ENCODE assay signal across 7 cellular contexts in genomic region chr18:22063672-22064071, GRCh38.
"Had no signal": no experiment of that assay in that cellular context is flagged by ENCODE, and none has a peak within 500 bp of the region (broad histone marks: within the 10 kb centered on the region; RNA-seq: fewer than 3 reads in every experiment).

No MANE protein-coding gene starts in this region.

- H2AFZ ChIP-seq: GM23248 had no signal

- DNase-seq: GOT3, H7, KG1 had no signal

- FAIRE-seq: HTR-8/SVneo had no signal

- H3K27ac ChIP-seq: GM23248 had no signal

- ATAC-seq: HCT116 had no signal

- H3K9ac ChIP-seq: GM23248 had no signal

- H3K9me3 ChIP-seq: HAP-1 had no signal

- H3K36me3 ChIP-seq: HAP-1 had no signal

- H3K4me3 ChIP-seq: GM23248, HAP-1 had no signal
